9 cellular contexts compared by ENCODE assay signal in the genomic region with DNA sequence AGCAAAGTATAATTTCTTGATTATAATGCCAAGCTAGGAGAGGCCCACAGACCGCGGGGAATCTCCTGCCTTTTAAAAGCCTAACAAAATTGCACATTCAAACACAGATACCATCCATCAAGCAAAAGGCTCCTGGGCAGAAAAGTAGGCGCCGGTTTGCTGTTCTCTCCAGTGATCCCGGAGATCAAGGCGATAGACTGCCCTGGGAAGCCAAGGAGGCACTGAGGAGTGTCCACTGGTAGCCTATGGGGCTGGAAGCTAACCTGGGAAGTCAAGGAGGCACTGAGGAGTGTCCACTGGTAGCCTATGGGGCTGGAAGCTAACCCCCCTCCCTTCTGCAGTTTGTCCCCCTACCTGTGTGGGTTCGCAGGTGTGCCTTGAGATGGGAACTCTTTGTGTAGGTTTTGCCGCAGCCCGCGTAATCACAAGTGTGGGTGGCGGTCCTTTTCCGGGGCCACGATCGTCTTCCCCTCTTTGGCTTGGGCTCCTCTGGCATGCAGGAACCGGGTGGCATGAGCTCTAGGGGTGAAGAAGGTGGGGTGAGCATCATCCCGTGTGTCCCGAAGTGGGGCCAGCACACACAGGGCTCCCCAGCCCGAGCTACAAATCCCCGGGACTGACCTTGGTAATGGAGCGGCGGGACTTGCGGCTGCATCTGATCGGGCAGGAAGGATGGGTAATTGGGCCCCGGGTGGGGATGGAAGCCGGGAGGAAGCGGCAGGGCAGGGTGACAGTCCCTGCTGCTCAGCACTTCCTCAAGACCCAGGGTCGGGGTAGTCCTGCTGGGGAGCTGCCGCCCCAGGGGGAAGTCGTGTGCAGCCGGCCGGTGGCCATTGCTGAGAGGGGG. TPM values are rescaled to one million over a fixed set of nuclear protein-coding genes. Genes with fewer than 3 reads are reported as not detected.
DNase-seq lines count a peak whose midpoint lies in the region; ATAC-seq and TF ChIP-seq lines count a peak whose summit lies in the region.
"Had no signal": no experiment of that assay in that cellular context is flagged by ENCODE, and none has a peak within 500 bp of the region (broad histone marks: within the 10 kb centered on the region; RNA-seq: fewer than 3 reads in every experiment).

No MANE protein-coding gene starts in this region.

- H3K27ac ChIP-seq in heart left ventricle = peak overlapping the region; percentile 90 to 99 (median 94)
- H3K27ac ChIP-seq: C4-2B had no signal

- H3K9me3 Mint-ChIP-seq in activated CD4-positive, alpha-beta memory T cell treated with anti-CD3 and anti-CD28 coated beads for 36 hours = no peaks in the 10 kb centered on the region

- H3K9me3 ChIP-seq in heart left ventricle = no peaks in the 10 kb centered on the region
- no peaks in the 10 kb centered on the region for H3K9me3 ChIP-seq in mucosa of stomach (ENCODE audit: control insufficient read depth, low read length)

- no peak overlapping the region for H3K4me3 Mint-ChIP-seq in activated CD4-positive, alpha-beta memory T cell treated with anti-CD3 and anti-CD28 coated beads for 36 hours

- H3K4me1 ChIP-seq in heart left ventricle = peaks cover 0 to 53% (median 15%) of the 10 kb centered on the region in 12 donors
- H3K4me1 ChIP-seq in mucosa of stomach (ENCODE audit: control insufficient read depth, insufficient read depth, low read length) = peaks cover 6% of the 10 kb centered on the region

- H3K36me3 ChIP-seq in heart left ventricle = peaks cover 0 to 40% (median 26%) of the 10 kb centered on the region in 9 donors
- H3K36me3 ChIP-seq in mucosa of stomach (ENCODE audit: control insufficient read depth, insufficient read depth, low read length) = peaks cover 26% of the 10 kb centered on the region

- POLR2A ChIA-PET in activated CD4-positive, alpha-beta memory T cell treated with anti-CD3 and anti-CD28 coated beads for 36 hours (lab: Charles Lee) = no interaction called here

- no peaks in the 10 kb centered on the region for H3K36me3 Mint-ChIP-seq in activated CD4-positive, alpha-beta memory T cell treated with anti-CD3 and anti-CD28 coated beads for 36 hours

- no peak for TF ChIP-seq CTCF in heart left ventricle (IDR thresholded peaks at IDR 0.05)
- TF ChIP-seq CTCF in epithelial cell of proximal tubule (conservative IDR thresholded peaks at IDR 0.05; ENCODE audit: low read depth, low read length) = no peak

- CTCF ChIA-PET in activated CD4-positive, alpha-beta memory T cell treated with anti-CD3 and anti-CD28 coated beads for 36 hours (lab: Charles Lee) = no interaction called here

- H3K27me3 Mint-ChIP-seq in activated CD4-positive, alpha-beta memory T cell treated with anti-CD3 and anti-CD28 coated beads for 36 hours = peaks cover 53% of the 10 kb centered on the region

- H3K27me3 ChIP-seq in heart left ventricle (peaks cover 0 to 16% (median 0%) of the 10 kb centered on the region in 9 donors), mucosa of stomach (ENCODE audit: control insufficient read depth, insufficient read depth, low read length) (no peaks in the 10 kb centered on the region)

- ATAC-seq in heart left ventricle (no peak), HG02571 (IDR thresholded peaks at IDR 0.05; ENCODE audit: unreplicated experiment) (no peak)

- H3K4me3 ChIP-seq in heart left ventricle (peak overlapping the region; percentile 64 to 92 (median 81)), epithelial cell of proximal tubule (ENCODE audit: low read depth, low read length) (peak overlapping the region; percentile 71), mucosa of stomach (ENCODE audit: low read length) (peak overlapping the region; percentile 42)

- H3K4me1 Mint-ChIP-seq in activated CD4-positive, alpha-beta memory T cell treated with anti-CD3 and anti-CD28 coated beads for 36 hours (ENCODE audit: low read depth) = peaks cover 17% of the 10 kb centered on the region

- WGBS in heart left ventricle, 4 donors = 30 to 46% (median 37%) methylated on average over 21 to 31 of the region's 31 CpGs

- H3K9ac ChIP-seq in mucosa of stomach (ENCODE audit: low read length) = peak overlapping the region; percentile 96

- intact Hi-C loops in heart left ventricle (cut with DNase I) (loop anchor here in 9 of 10 donors (5.0 to 10.0 kb wide), 11 partner anchors 150 to 1275 kb away; no protein-coding TSS in a partner anchor), cardiac septum (cut with DNase I) (loop anchor here (1.0 to 10.0 kb wide), 4 partner anchors 100 to 948 kb away; no protein-coding TSS in a partner anchor)
- intact Hi-C loops in activated CD4-positive, alpha-beta memory T cell treated with anti-CD3 and anti-CD28 coated beads for 36 hours (cut with micrococcal nuclease) = no loop called here

- no peak overlapping the region for H3K27ac Mint-ChIP-seq in activated CD4-positive, alpha-beta memory T cell treated with anti-CD3 and anti-CD28 coated beads for 36 hours

- TF ChIP-seq POLR2A in heart left ventricle (IDR thresholded peaks at IDR 0.05) = no peak

- DNase-seq in heart left ventricle (peak in 2 of 5 donors; percentile 27 to 30), cardiac septum (ENCODE audit: low spot score) (no peak), epithelial cell of proximal tubule (ENCODE audit: low read depth) (no peak), ureter (ENCODE audit: low spot score) (peak; percentile 44), NCI-H524 treated with DMSO at 0.1 percent for 48 hours (lab: John Stamatoyannopoulos, UW) (no peak)
- DNase-seq in activated CD4-positive, alpha-beta memory T cell treated with anti-CD3 and anti-CD28 coated beads for 36 hours = no peak

RNA-seq across cellular contexts. Expression of gene KLF4, which starts 2.7 kb away (rescaled TPM):
- total RNA-seq in heart left ventricle = 10 to 100 TPM; 17.1 to 63.3 (median 21.3) TPM
- polyA plus RNA-seq in heart left ventricle = 10 to 100 TPM in 1 of 2 donors, 1 to 10 TPM in 1; 9.9 to 22.2 TPM
- 19.8 TPM for total RNA-seq in cardiac septum
- 7.4 and 13.1 TPM in 2 replicates for total RNA-seq in epithelial cell of proximal tubule
- total RNA-seq in ureter = 33.1 TPM
- 1 to 10 TPM in 1 of 2 experiments, under 1 TPM in 1; 0.75 to 1.3 TPM for total RNA-seq in activated CD4-positive, alpha-beta memory T cell treated with anti-CD3 and anti-CD28 coated beads for 36 hours
